8 cellular contexts compared by ENCODE assay signal in the genomic region with DNA sequence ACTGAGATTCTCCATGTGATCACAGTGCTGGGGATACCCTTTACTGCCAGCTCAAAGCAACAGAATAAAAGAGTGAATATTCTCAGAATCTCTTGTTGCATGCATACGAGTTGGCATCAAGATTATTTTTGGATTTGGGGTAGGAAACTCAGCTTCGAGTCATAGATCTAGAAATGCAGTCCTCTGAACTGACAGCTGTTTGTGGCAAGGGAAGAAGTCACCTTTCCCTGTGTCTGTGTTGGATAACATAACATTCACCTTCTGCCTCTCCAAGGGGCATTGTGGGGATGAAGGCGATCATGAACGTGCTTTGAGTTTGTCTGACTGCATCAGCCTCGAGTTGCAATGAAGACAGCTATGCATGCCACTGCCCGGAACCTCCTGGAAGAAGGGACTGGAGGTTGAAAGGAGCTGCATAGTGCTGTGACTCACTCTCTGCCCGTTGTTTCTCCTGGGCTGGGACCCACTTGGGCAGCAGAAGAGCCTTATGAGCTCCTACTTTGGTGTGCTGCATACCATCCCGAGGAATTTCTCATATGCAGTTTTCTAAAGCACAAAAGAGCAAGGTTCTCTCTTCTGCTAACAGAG.
DNase-seq lines count a peak whose midpoint lies in the region; ATAC-seq and TF ChIP-seq lines count a peak whose summit lies in the region.

No MANE protein-coding gene starts in this region.

- DNase-seq in CD1c-positive myeloid dendritic cell (ENCODE audit: extremely low spot score) (peak; percentile 62), MG63 (peak; percentile 90), astrocyte of the spinal cord (ENCODE audit: low read depth, low spot score) (peak; percentile 73), hippocampal formation (lab: John Stamatoyannopoulos, UW) (no peak), NCI-H2196 treated with DMSO at 0.1 percent for 48 hours (lab: John Stamatoyannopoulos, UW; ENCODE audit: unreplicated experiment) (no peak), NCI-H128 (lab: John Stamatoyannopoulos, UW; ENCODE audit: unreplicated experiment) (no peak)

- H3K27me3 ChIP-seq in MG63 (no peaks in the 10 kb centered on the region), mucosa of rectum (ENCODE audit: control insufficient read depth in 2 of 2, insufficient read depth in 2 of 2, low read length in 2 of 2) (no peaks in the 10 kb centered on the region)

- in situ Hi-C loops in astrocyte of the spinal cord (cut with HindIII; ENCODE audit: low sequenced_read_pairs), result no loop called here

- no peak overlapping the region for H3K4me3 ChIP-seq in MG63
- no peak overlapping the region for H3K4me3 ChIP-seq in astrocyte of the spinal cord (ENCODE audit: low read depth, low read length)
- no peak overlapping the region for H3K4me3 ChIP-seq in mucosa of rectum (ENCODE audit: low read length in 2 of 2)

- no peak overlapping the region for H3K9ac ChIP-seq in mucosa of rectum (ENCODE audit: low read depth in 1 of 2, low read length in 2 of 2)

- peak overlapping the region; percentile 55 to 68 for H3K27ac ChIP-seq in mucosa of rectum (ENCODE audit: low read depth in 2 of 2, low read length in 2 of 2)

- H3K9me3 ChIP-seq in MG63, result no peaks in the 10 kb centered on the region
- H3K9me3 ChIP-seq in mucosa of rectum (ENCODE audit: control insufficient read depth in 2 of 2, low read length in 2 of 2), result no peaks in the 10 kb centered on the region

- H3K36me3 ChIP-seq in MG63 (no peaks in the 10 kb centered on the region), mucosa of rectum (ENCODE audit: control insufficient read depth in 2 of 2, insufficient read depth in 2 of 2, low read length in 2 of 2) (no peaks in the 10 kb centered on the region)

- no peak for TF ChIP-seq CTCF in astrocyte of the spinal cord (IDR thresholded peaks at IDR 0.05; ENCODE audit: low read depth, low read length)

- ATAC-seq in HG03045 (IDR thresholded peaks at IDR 0.05; ENCODE audit: unreplicated experiment), result no peak

- H3K4me1 ChIP-seq in mucosa of rectum (ENCODE audit: control insufficient read depth in 2 of 2, insufficient read depth in 2 of 2, low read length in 2 of 2), result peaks cover 0 to 5% of the 10 kb centered on the region in 2 donors

Comparison
In these comparisons a context has a peak if more than half of its experiments do, and no peak if none do; other contexts are left out.
1. DNase-seq: peak in CD1c-positive myeloid dendritic cell (single experiment), MG63 (single experiment) and astrocyte of the spinal cord (single experiment); none in hippocampal formation (0 of 2), NCI-H2196 treated with DMSO at 0.1 percent for 48 hours (single experiment) and NCI-H128 (single experiment).